ENCODE assay signal across 8 cellular contexts in the genomic region with DNA sequence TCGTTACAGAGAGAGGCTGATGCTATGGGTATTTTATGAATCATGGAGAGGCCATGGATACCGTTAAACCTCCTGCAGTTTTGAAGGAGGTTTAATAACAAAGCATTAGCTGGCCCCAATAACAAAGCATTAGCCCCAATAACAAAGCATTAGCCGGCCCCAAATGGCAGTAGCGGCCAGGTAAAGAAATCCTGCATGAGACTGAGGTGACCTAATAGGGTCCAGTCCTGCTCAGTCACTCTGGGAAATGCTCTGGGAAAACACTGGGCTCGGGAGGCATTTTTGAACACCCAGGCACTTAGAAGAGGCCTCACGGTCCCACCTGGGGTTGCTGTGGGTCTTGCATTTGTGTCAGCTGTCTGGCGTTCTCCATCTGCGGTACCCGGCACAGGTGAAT. TPM values are rescaled to one million over a fixed set of nuclear protein-coding genes. Genes with fewer than 3 reads are reported as not detected.
A peak's percentile ranks its signal among the peaks of the same experiment; 100 is the strongest.
DNase-seq lines count a peak whose midpoint lies in the region; ATAC-seq and TF ChIP-seq lines count a peak whose summit lies in the region.

No MANE protein-coding gene starts in this region.

- H3K27ac ChIP-seq in Peyer's patch (peak overlapping the region; percentile 79 to 91 (median 86)), esophagus muscularis mucosa (replicated peaks in 1 of 4) (peak overlapping the region; percentile 82 to 91 (median 85)), parathyroid adenoma (no peak overlapping the region)

- no peak overlapping the region for H3K9ac ChIP-seq in parathyroid adenoma

- no peak for TF ChIP-seq EP300 in esophagus muscularis mucosa (IDR thresholded peaks at IDR 0.05)

- H3K9me3 Mint-ChIP-seq in Caco-2 (ENCODE audit: unreplicated experiment) = no peaks in the 10 kb centered on the region

- H3K9me3 ChIP-seq in Caco-2 (no peaks in the 10 kb centered on the region), Peyer's patch (no peaks in the 10 kb centered on the region), esophagus muscularis mucosa (no peaks in the 10 kb centered on the region), parathyroid adenoma (ENCODE audit: control insufficient read depth, low read length) (no peaks in the 10 kb centered on the region)

- H3K27me3 ChIP-seq in Caco-2 (replicated peaks; ENCODE audit: control insufficient read depth, insufficient read depth, low read length) = no peaks in the 10 kb centered on the region
- H3K27me3 ChIP-seq in Peyer's patch = no peaks in the 10 kb centered on the region
- no peaks in the 10 kb centered on the region for H3K27me3 ChIP-seq in esophagus muscularis mucosa
- H3K27me3 ChIP-seq in parathyroid adenoma (ENCODE audit: control insufficient read depth, insufficient read depth, low read length) = no peaks in the 10 kb centered on the region

- peaks cover 1% of the 10 kb centered on the region for H3K36me3 Mint-ChIP-seq in Caco-2 (ENCODE audit: insufficient read depth, unreplicated experiment)

- BruUV-seq in Caco-2 (replicated peaks; lab: Mats Ljungman, UMichigan) = no TSS peak

- H3K27me3 Mint-ChIP-seq in Caco-2 (ENCODE audit: insufficient read depth, unreplicated experiment) = no peaks in the 10 kb centered on the region

- no peak overlapping the region for H3K27ac Mint-ChIP-seq in Caco-2 (ENCODE audit: unreplicated experiment)

- CTCF ChIA-PET in Caco-2 (lab: Charles Lee) = no interaction called here

- intact Hi-C loops in Caco-2 (cut with micrococcal nuclease; ENCODE audit: unreplicated experiment) (no loop called here), esophagus muscularis mucosa (cut with DNase I) (loop anchor here (5.0 kb wide), 2 partner anchors 89 to 174 kb away; no protein-coding TSS in a partner anchor)

- POLR2A ChIA-PET in Caco-2 (lab: Charles Lee) = no interaction called here

- H3K79me2 ChIP-seq in parathyroid adenoma = peaks cover 18% of the 10 kb centered on the region

- TF ChIP-seq POLR2A in Peyer's patch (IDR thresholded peaks at IDR 0.05) = no peak
- no peak for TF ChIP-seq POLR2A in esophagus muscularis mucosa (IDR thresholded peaks at IDR 0.05; ENCODE audit: low read depth)

- DNase-seq in Caco-2 = no peak
- no peak for DNase-seq in Peyer's patch
- no peak for DNase-seq in esophagus muscularis mucosa (ENCODE audit: extremely low spot score)
- DNase-seq in NCI-H524 treated with DMSO at 0.1 percent for 48 hours (lab: John Stamatoyannopoulos, UW) = no peak
- DNase-seq in NCI-H69 (lab: John Stamatoyannopoulos, UW) = no peak

- TF ChIP-seq CTCF in Caco-2 (IDR thresholded peaks at IDR 0.05; ENCODE audit: insufficient read depth in 1 of 2, low read depth in 1 of 2, low read length in 1 of 2, severe bottlenecking in 1 of 2, unreplicated experiment in 1 of 2) (no peak), Peyer's patch (IDR thresholded peaks at IDR 0.05) (no peak), esophagus muscularis mucosa (IDR thresholded peaks at IDR 0.05) (no peak), parathyroid adenoma (IDR thresholded peaks at IDR 0.05) (no peak)

- H3K4me2 ChIP-seq in parathyroid adenoma (ENCODE audit: low read length) = peak overlapping the region; percentile 85

- peaks cover 18% of the 10 kb centered on the region for H3K4me1 Mint-ChIP-seq in Caco-2 (ENCODE audit: low read depth, unreplicated experiment)

- H3K36me3 ChIP-seq in Caco-2 (ENCODE audit: control insufficient read depth, insufficient read depth, low read length) (no peaks in the 10 kb centered on the region), Peyer's patch (no peaks in the 10 kb centered on the region), esophagus muscularis mucosa (no peaks in the 10 kb centered on the region), parathyroid adenoma (ENCODE audit: control insufficient read depth, insufficient read depth, low read length) (no peaks in the 10 kb centered on the region)

- peak overlapping the region; percentile 77 for H3K4me3 Mint-ChIP-seq in Caco-2 (ENCODE audit: unreplicated experiment)

- H3K4me1 ChIP-seq in Caco-2 (peaks cover 27% of the 10 kb centered on the region; the same call in 1 of the 2 replicates), Peyer's patch (peaks cover 0 to 35% (median 10%) of the 10 kb centered on the region in 4 donors), esophagus muscularis mucosa (peaks cover 24 to 55% (median 38%) of the 10 kb centered on the region in 4 donors), parathyroid adenoma (peaks cover 11% of the 10 kb centered on the region)

- H3K4me3 ChIP-seq in Caco-2 (ENCODE audit: low read depth, low read length) = peak overlapping the region; percentile 90
- H3K4me3 ChIP-seq in Peyer's patch = peak overlapping the region; percentile 64 to 86 (median 82)
- peak overlapping the region; percentile 66 to 90 (median 83) for H3K4me3 ChIP-seq in esophagus muscularis mucosa
- peak overlapping the region; percentile 69 for H3K4me3 ChIP-seq in parathyroid adenoma (ENCODE audit: low read depth, low read length)

- ATAC-seq in HG02610 (IDR thresholded peaks at IDR 0.05; ENCODE audit: unreplicated experiment) (no peak), GM19324 (IDR thresholded peaks at IDR 0.05; ENCODE audit: low FRiP score, unreplicated experiment) (no peak)

- 69% methylated on average over 5 of the region's 9 CpGs for WGBS in esophagus muscularis mucosa

- peak overlapping the region; percentile 99 for H2AFZ ChIP-seq in parathyroid adenoma

RNA-seq across cellular contexts. Expression of gene RIN3, which starts 0.8 kb away (rescaled TPM):
- total RNA-seq in Caco-2 (2022) (18.4 and 20.7 TPM in 2 replicates), Peyer's patch (10 to 100 TPM; 15.4 to 53.6 (median 39.7) TPM), esophagus muscularis mucosa (10 to 100 TPM; 10.6 to 20.0 (median 13.1) TPM)
